In the genomic region with DNA sequence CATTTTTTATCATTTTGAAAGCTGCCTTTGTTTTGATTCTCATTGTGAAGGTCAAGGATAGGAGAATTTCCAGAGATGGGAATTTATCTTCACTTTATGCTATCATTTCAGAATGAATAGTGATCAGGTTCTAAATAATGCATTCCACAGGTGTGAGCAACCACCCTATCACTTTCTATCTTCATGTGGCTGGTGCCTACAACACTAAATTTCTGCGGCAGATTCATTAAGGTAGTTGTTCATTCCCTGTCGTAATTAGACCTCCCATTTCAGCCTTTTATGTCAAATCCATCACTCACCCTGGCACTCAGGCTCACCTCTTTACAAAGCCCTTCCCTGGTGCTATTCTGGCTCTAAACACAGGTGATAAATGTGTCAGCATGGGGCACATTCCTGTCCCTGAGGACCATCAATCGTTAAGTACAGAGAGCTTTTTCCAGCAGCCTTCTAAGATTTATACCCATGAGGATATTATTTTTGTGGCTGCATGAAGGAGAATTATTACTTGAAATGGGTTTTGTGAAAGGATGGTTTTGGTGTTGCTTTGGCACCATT, we compare ENCODE assay signal across 1 cellular context.
TF ChIP-seq lines count a peak whose summit lies in the region.

No MANE protein-coding gene starts in this region.

TF ChIP-seq in GM23338, 12 proteins besides CTCF, POLR2A, EP300 and RAD21:
- TF ChIP-seq NANOG (IDR thresholded peaks at IDR 0.05; ENCODE audit: borderline replicate concordance) (no peak), STAT1 (IDR thresholded peaks at IDR 0.05; ENCODE audit: unreplicated experiment) (no peak)
- TF ChIP-seq, protein P1, sequence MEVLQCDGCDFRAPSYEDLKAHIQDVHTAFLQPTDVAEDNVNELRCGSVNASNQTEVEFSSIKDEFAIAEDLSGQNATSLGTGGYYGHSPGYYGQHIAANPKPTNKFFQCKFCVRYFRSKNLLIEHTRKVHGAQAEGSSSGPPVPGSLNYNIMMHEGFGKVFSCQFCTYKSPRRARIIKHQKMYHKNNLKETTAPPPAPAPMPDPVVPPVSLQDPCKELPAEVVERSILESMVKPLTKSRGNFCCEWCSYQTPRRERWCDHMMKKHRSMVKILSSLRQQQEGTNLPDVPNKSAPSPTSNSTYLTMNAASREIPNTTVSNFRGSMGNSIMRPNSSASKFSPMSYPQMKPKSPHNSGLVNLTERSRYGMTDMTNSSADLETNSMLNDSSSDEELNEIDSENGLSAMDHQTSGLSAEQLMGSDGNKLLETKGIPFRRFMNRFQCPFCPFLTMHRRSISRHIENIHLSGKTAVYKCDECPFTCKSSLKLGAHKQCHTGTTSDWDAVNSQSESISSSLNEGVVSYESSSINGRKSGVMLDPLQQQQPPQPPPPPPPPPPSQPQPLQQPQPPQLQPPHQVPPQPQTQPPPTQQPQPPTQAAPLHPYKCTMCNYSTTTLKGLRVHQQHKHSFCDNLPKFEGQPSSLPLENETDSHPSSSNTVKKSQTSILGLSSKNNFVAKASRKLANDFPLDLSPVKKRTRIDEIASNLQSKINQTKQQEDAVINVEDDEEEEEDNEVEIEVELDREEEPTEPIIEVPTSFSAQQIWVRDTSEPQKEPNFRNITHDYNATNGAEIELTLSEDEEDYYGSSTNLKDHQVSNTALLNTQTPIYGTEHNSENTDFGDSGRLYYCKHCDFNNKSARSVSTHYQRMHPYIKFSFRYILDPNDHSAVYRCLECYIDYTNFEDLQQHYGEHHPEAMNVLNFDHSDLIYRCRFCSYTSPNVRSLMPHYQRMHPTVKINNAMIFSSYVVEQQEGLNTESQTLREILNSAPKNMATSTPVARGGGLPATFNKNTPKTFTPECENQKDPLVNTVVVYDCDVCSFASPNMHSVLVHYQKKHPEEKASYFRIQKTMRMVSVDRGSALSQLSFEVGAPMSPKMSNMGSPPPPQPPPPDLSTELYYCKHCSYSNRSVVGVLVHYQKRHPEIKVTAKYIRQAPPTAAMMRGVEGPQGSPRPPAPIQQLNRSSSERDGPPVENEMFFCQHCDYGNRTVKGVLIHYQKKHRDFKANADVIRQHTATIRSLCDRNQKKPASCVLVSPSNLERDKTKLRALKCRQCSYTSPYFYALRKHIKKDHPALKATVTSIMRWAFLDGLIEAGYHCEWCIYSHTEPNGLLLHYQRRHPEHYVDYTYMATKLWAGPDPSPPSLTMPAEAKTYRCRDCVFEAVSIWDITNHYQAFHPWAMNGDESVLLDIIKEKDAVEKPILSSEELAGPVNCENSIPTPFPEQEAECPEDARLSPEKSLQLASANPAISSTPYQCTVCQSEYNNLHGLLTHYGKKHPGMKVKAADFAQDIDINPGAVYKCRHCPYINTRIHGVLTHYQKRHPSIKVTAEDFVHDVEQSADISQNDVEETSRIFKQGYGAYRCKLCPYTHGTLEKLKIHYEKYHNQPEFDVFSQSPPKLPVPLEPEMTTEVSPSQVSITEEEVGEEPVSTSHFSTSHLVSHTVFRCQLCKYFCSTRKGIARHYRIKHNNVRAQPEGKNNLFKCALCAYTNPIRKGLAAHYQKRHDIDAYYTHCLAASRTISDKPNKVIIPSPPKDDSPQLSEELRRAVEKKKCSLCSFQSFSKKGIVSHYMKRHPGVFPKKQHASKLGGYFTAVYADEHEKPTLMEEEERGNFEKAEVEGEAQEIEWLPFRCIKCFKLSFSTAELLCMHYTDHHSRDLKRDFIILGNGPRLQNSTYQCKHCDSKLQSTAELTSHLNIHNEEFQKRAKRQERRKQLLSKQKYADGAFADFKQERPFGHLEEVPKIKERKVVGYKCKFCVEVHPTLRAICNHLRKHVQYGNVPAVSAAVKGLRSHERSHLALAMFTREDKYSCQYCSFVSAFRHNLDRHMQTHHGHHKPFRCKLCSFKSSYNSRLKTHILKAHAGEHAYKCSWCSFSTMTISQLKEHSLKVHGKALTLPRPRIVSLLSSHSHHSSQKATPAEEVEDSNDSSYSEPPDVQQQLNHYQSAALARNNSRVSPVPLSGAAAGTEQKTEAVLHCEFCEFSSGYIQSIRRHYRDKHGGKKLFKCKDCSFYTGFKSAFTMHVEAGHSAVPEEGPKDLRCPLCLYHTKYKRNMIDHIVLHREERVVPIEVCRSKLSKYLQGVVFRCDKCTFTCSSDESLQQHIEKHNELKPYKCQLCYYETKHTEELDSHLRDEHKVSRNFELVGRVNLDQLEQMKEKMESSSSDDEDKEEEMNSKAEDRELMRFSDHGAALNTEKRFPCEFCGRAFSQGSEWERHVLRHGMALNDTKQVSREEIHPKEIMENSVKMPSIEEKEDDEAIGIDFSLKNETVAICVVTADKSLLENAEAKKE (CRISPR knock-in tag; IDR thresholded peaks at IDR 0.05): peak; percentile 46; the same call in 1 of the 2 replicates
